Comparison of ENCODE assay signal across 16 cellular contexts in the genomic region with DNA sequence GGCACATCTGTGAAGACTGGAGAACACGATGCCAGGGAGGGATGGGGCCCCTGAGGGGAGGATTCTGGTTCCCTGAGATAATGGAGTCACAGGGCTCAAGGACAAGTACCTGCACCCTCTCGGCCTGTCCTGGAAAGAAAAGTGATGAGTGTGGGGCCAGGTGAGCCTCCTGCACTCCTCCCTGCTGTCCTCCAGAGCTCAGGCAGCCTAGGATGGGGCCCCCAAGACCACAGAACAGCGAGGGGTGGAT.
"Had no signal": no experiment of that assay in that cellular context is flagged by ENCODE, and none has a peak within 500 bp of the region (broad histone marks: within the 10 kb centered on the region; RNA-seq: fewer than 3 reads in every experiment).

No MANE protein-coding gene starts in this region.

- H3K27me3 Mint-ChIP-seq: T-cell had no signal

- H3K27ac Mint-ChIP-seq: activated CD8-positive, alpha-beta memory T cell treated with anti-CD3 and anti-CD28 coated beads, Interleukin-2, amount 10 ng/mL, durations not matched to agents 7 days and 5 days had no signal

- H3K36me3 ChIP-seq: brain microvascular endothelial cell, cardiac muscle cell had no signal

- H3K4me3 Mint-ChIP-seq: activated CD8-positive, alpha-beta memory T cell treated with anti-CD3 and anti-CD28 coated beads, Interleukin-2, amount 10 ng/mL, durations not matched to agents 7 days and 5 days; T-cell had no signal

- H3K9ac ChIP-seq: KMS-11 had no signal

- H3K27ac ChIP-seq: brain microvascular endothelial cell, cardiac muscle cell, KMS-11, SK-N-MC had no signal

- H3K4me2 ChIP-seq: KMS-11 had no signal

- ATAC-seq: activated CD8-positive, alpha-beta memory T cell treated with anti-CD3 and anti-CD28 coated beads, Interleukin-2, amount 10 ng/mL, durations not matched to agents 7 days and 5 days; Panc1; Right ventricle myocardium inferior had no signal

- H3K27me3 ChIP-seq: cardiac muscle cell had no signal

- DNase-seq: activated CD4-positive, alpha-beta T cell treated with anti-CD3 and anti-CD28 coated beads for 48 hours; activated CD8-positive, alpha-beta memory T cell treated with anti-CD3 and anti-CD28 coated beads, Interleukin-2, amount 10 ng/mL, durations not matched to agents 7 days and 5 days; brain microvascular endothelial cell; NCI-H1105 treated with DMSO at 0.1 percent for 48 hours; NCI-H1436 treated with DMSO at 0.1 percent for 48 hours; NCI-H187; NCI-H2081; NCI-H69; OCI-M1; RPMI8226 had no signal

- H3K4me3 ChIP-seq: cardiac muscle cell, SK-N-MC had no signal

- H3K36me3 Mint-ChIP-seq: activated CD8-positive, alpha-beta memory T cell treated with anti-CD3 and anti-CD28 coated beads, Interleukin-2, amount 10 ng/mL, durations not matched to agents 7 days and 5 days; T-cell had no signal
